ENCODE assay signal across 20 cellular contexts in the genomic region with DNA sequence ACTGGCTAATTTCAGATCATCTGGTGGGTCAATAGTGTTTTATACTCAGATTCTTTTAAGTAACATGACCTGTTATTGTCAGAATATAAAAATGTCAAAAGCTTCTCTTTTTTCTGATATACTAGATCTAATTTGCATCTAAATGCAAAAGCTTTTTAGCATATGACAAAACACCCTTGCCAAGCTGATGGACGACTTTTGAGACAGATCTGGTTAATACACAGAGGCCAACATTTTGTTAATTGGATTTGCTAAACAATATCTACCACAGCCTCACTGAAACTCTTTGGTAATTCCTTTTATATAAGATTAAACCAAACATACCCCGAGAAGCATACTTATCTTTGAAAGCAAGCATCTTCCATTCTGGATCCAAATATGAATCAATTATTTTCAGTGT.
"Had no signal": no experiment of that assay in that cellular context is flagged by ENCODE, and none has a peak within 500 bp of the region (broad histone marks: within the 10 kb centered on the region; RNA-seq: fewer than 3 reads in every experiment).

No MANE protein-coding gene starts in this region.

- H3K4me2 ChIP-seq: neural progenitor cell had no signal

- DNase-seq: effector CD8-positive, alpha-beta T cell; heart left ventricle; hippocampal formation; kidney glomerular epithelial cell; mucosa of descending colon; naive thymus-derived CD8-positive, alpha-beta T cell; nucleus accumbens; ovary; sigmoid colon; stimulated activated CD4-positive, alpha-beta T cell treated with anti-CD3 and anti-CD28 coated beads, Interleukin-2, amount 100 ng/mL, for 24 hours; stimulated activated CD4-positive, alpha-beta T cell treated with anti-CD3 and anti-CD28 coated beads, Interleukin-4, amount 100 ng/mL, for 4 hours; stimulated activated naive B cell treated with anti-CD40 and anti-IgM and Interleukin-4, amounts not matched to agents 10 μg/mL and 1 μg/mL and 100 μg/mL, for 72 hours; stimulated activated naive CD8-positive, alpha-beta T cell treated with anti-CD3 and anti-CD28 coated beads, Interleukin-15, amount 100 ng/mL, for 72 hours; testis had no signal

- H3K9ac ChIP-seq: neural progenitor cell had no signal

- H3K27me3 Mint-ChIP-seq: stimulated activated naive CD8-positive, alpha-beta T cell treated with anti-CD3 and anti-CD28 coated beads, Interleukin-15, amount 100 ng/mL, for 72 hours had no signal

- H3K27ac Mint-ChIP-seq: neural progenitor cell; stimulated activated naive B cell treated with anti-CD40 and anti-IgM and Interleukin-4, amounts not matched to agents 10 μg/mL and 1 μg/mL and 100 μg/mL, for 72 hours; stimulated activated naive CD8-positive, alpha-beta T cell treated with anti-CD3 and anti-CD28 coated beads, Interleukin-15, amount 100 ng/mL, for 72 hours had no signal

- H3K4me1 ChIP-seq: heart left ventricle, neural progenitor cell, right atrium auricular region, sigmoid colon, testis, tibial nerve had no signal

- H3K36me3 Mint-ChIP-seq: naive thymus-derived CD8-positive, alpha-beta T cell; neural progenitor cell; stimulated activated naive B cell treated with anti-CD40 and anti-IgM and Interleukin-4, amounts not matched to agents 10 μg/mL and 1 μg/mL and 100 μg/mL, for 72 hours had no signal

- H3K9me3 Mint-ChIP-seq: naive thymus-derived CD8-positive, alpha-beta T cell; neural progenitor cell; stimulated activated naive B cell treated with anti-CD40 and anti-IgM and Interleukin-4, amounts not matched to agents 10 μg/mL and 1 μg/mL and 100 μg/mL, for 72 hours; stimulated activated naive CD8-positive, alpha-beta T cell treated with anti-CD3 and anti-CD28 coated beads, Interleukin-15, amount 100 ng/mL, for 72 hours had no signal

- H3K36me3 ChIP-seq: heart left ventricle, neural progenitor cell, ovary, right atrium auricular region, sigmoid colon, tibial nerve had no signal

- H3K27ac ChIP-seq: coronary artery, heart left ventricle, neural progenitor cell, ovary, right atrium auricular region, sigmoid colon, skin epidermis, testis, tibial nerve had no signal

- H3K4me1 Mint-ChIP-seq: stimulated activated naive B cell treated with anti-CD40 and anti-IgM and Interleukin-4, amounts not matched to agents 10 μg/mL and 1 μg/mL and 100 μg/mL, for 72 hours; stimulated activated naive CD8-positive, alpha-beta T cell treated with anti-CD3 and anti-CD28 coated beads, Interleukin-15, amount 100 ng/mL, for 72 hours had no signal

- H3K27me3 ChIP-seq: heart left ventricle, neural progenitor cell, ovary, right atrium auricular region, testis, tibial nerve had no signal

- H3K4me3 Mint-ChIP-seq: naive thymus-derived CD8-positive, alpha-beta T cell; neural progenitor cell; stimulated activated naive B cell treated with anti-CD40 and anti-IgM and Interleukin-4, amounts not matched to agents 10 μg/mL and 1 μg/mL and 100 μg/mL, for 72 hours; stimulated activated naive CD8-positive, alpha-beta T cell treated with anti-CD3 and anti-CD28 coated beads, Interleukin-15, amount 100 ng/mL, for 72 hours had no signal

- H3K9me3 ChIP-seq: heart left ventricle, mucosa of descending colon, ovary, right atrium auricular region, sigmoid colon, testis, tibial nerve had no signal

- ATAC-seq: esophagus mucosa; heart left ventricle; mucosa of descending colon; naive thymus-derived CD8-positive, alpha-beta T cell; stimulated activated naive B cell treated with anti-CD40 and anti-IgM and Interleukin-4, amounts not matched to agents 10 μg/mL and 1 μg/mL and 100 μg/mL, for 72 hours; stimulated activated naive CD8-positive, alpha-beta T cell treated with anti-CD3 and anti-CD28 coated beads, Interleukin-15, amount 100 ng/mL, for 72 hours had no signal

- H3K4me3 ChIP-seq: coronary artery, heart left ventricle, mucosa of descending colon, neural progenitor cell, ovary, right atrium auricular region, sigmoid colon, skin epidermis, testis, tibial nerve had no signal
